Comparison of ENCODE assay signal across 12 cellular contexts in the genomic region with DNA sequence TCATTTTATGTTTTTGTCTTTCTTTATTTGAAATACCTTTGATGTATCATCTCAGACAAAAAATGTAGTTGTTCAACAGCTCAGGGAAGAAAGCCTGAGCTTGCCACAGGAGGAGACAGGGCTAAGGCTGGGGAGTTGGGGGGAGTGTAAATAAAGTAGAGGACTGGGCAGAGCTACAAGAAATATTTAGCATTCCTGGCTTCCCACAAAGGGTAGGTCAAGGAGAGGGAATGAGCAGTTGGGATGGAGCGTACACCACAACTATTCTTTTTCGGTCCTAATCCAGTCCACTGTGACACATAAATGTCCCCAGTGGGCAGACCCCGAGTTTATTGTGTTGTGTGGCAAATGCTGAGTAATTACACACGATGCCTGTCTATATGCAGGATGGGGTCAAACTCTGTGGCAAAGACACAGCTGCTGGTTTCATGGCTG.
DNase-seq lines count a peak whose midpoint lies in the region; ATAC-seq and TF ChIP-seq lines count a peak whose summit lies in the region.
"Had no signal": no experiment of that assay in that cellular context is flagged by ENCODE, and none has a peak within 500 bp of the region (broad histone marks: within the 10 kb centered on the region; RNA-seq: fewer than 3 reads in every experiment).

No MANE protein-coding gene starts in this region.

- peak overlapping the region; percentile 66 to 83 (median 70) for H3K27ac ChIP-seq in esophagus muscularis mucosa (replicated peaks in 1 of 4)

- peak; percentile 48 for ATAC-seq in omental fat pad (ENCODE audit: low FRiP score)
- no peak for ATAC-seq in effector memory CD8-positive, alpha-beta T cell (replicated peaks)
- ATAC-seq: activated CD4-positive, CD25-positive, alpha-beta regulatory T cell treated with anti-CD3 and anti-CD28 coated beads, Interleukin-2, amount 50 U/mL, for 24 hours had no signal

- no peaks in the 10 kb centered on the region for H3K27me3 ChIP-seq in esophagus muscularis mucosa

- peak; percentile 99 for DNase-seq in AG10803 (ENCODE audit: low read depth)
- peak; percentile 32 for DNase-seq in NB4 (ENCODE audit: low read depth)
- no peak for DNase-seq in esophagus muscularis mucosa (ENCODE audit: extremely low spot score)
- no peak for DNase-seq in omental fat pad (ENCODE audit: low spot score)
- no peak for DNase-seq in NCI-H526 (lab: John Stamatoyannopoulos, UW)
- no peak for DNase-seq in effector memory CD8-positive, alpha-beta T cell
- DNase-seq in NCI-H524 treated with DMSO at 0.1 percent for 48 hours (lab: John Stamatoyannopoulos, UW) = no peak
- DNase-seq in activated T-helper 1 cell treated with anti-CD3 and anti-CD28 coated beads, Interleukin-12 subunit alpha, Interleukin-12 subunit beta, Interleukin-2, Interleukin-4 antibody, amounts not matched to agents 30 ng/mL and 10 ng/mL and 1 ng/mL, durations not matched to agents 14 hours and 24 hours and 36 hours (ENCODE audit: low spot score) = no peak
- DNase-seq: DMS79; NCI-H187 treated with DMSO at 0.1 percent for 48 hours; stimulated activated CD4-positive, alpha-beta T cell treated with anti-CD3 and anti-CD28 coated beads, Interleukin-4, amount 100 ng/mL, for 24 hours had no signal

- peaks cover 8 to 12% of the 10 kb centered on the region in 2 donors for H3K4me1 Mint-ChIP-seq in effector memory CD8-positive, alpha-beta T cell (ENCODE audit: low read depth in 2 of 2)
- no peaks in the 10 kb centered on the region for H3K4me1 Mint-ChIP-seq in activated T-helper 1 cell treated with anti-CD3 and anti-CD28 coated beads, Interleukin-12 subunit alpha, Interleukin-12 subunit beta, Interleukin-2, Interleukin-4 antibody, amounts not matched to agents 30 ng/mL and 10 ng/mL and 1 ng/mL, durations not matched to agents 14 hours and 24 hours and 36 hours (ENCODE audit: low read depth)

- no peak overlapping the region for H3K4me3 Mint-ChIP-seq in effector memory CD8-positive, alpha-beta T cell
- no peak overlapping the region for H3K4me3 Mint-ChIP-seq in activated T-helper 1 cell treated with anti-CD3 and anti-CD28 coated beads, Interleukin-12 subunit alpha, Interleukin-12 subunit beta, Interleukin-2, Interleukin-4 antibody, amounts not matched to agents 30 ng/mL and 10 ng/mL and 1 ng/mL, durations not matched to agents 14 hours and 24 hours and 36 hours

- TF ChIP-seq EP300 in esophagus muscularis mucosa (IDR thresholded peaks at IDR 0.05) = no peak

- no peak for TF ChIP-seq POLR2A in NB4 (IDR thresholded peaks at IDR 0.05; ENCODE audit: extremely low read depth, insufficient read length)
- TF ChIP-seq POLR2A in esophagus muscularis mucosa (IDR thresholded peaks at IDR 0.05; ENCODE audit: low read depth) = no peak

- H3K27ac Mint-ChIP-seq in effector memory CD8-positive, alpha-beta T cell = peak overlapping the region in 1 of 2 donors; percentile 65
- H3K27ac Mint-ChIP-seq in activated T-helper 1 cell treated with anti-CD3 and anti-CD28 coated beads, Interleukin-12 subunit alpha, Interleukin-12 subunit beta, Interleukin-2, Interleukin-4 antibody, amounts not matched to agents 30 ng/mL and 10 ng/mL and 1 ng/mL, durations not matched to agents 14 hours and 24 hours and 36 hours = no peak overlapping the region

- H3K4me1 ChIP-seq in esophagus muscularis mucosa = peaks cover 7 to 69% (median 63%) of the 10 kb centered on the region in 4 donors

- 46% methylated on average over 4 of the region's 4 CpGs for WGBS in esophagus muscularis mucosa

- H3K36me3 Mint-ChIP-seq in effector memory CD8-positive, alpha-beta T cell (ENCODE audit: insufficient read depth) = peaks cover 3% of the 10 kb centered on the region
- no peaks in the 10 kb centered on the region for H3K36me3 Mint-ChIP-seq in activated T-helper 1 cell treated with anti-CD3 and anti-CD28 coated beads, Interleukin-12 subunit alpha, Interleukin-12 subunit beta, Interleukin-2, Interleukin-4 antibody, amounts not matched to agents 30 ng/mL and 10 ng/mL and 1 ng/mL, durations not matched to agents 14 hours and 24 hours and 36 hours (ENCODE audit: low read depth)

- TF ChIP-seq CTCF in AG10803 (conservative IDR thresholded peaks at IDR 0.05; ENCODE audit: low read length) (0 out of 2 replicates have a peak, but pooled peaks have one; percentile 9), NB4 (IDR thresholded peaks at IDR 0.05; ENCODE audit: low read depth, low read length) (no peak), esophagus muscularis mucosa (IDR thresholded peaks at IDR 0.05) (no peak), omental fat pad (IDR thresholded peaks at IDR 0.05) (no peak)

- H3K4me3 ChIP-seq in AG10803 (ENCODE audit: low read length) = no peak overlapping the region
- H3K4me3 ChIP-seq in NB4 (ENCODE audit: low read depth, low read length) = no peak overlapping the region
- H3K4me3 ChIP-seq in esophagus muscularis mucosa = no peak overlapping the region

- no peaks in the 10 kb centered on the region for H3K9me3 Mint-ChIP-seq in effector memory CD8-positive, alpha-beta T cell
- peaks cover 5% of the 10 kb centered on the region for H3K9me3 Mint-ChIP-seq in activated T-helper 1 cell treated with anti-CD3 and anti-CD28 coated beads, Interleukin-12 subunit alpha, Interleukin-12 subunit beta, Interleukin-2, Interleukin-4 antibody, amounts not matched to agents 30 ng/mL and 10 ng/mL and 1 ng/mL, durations not matched to agents 14 hours and 24 hours and 36 hours

- intact Hi-C loops in esophagus muscularis mucosa (cut with DNase I) = no loop called here
- intact Hi-C loops in activated T-helper 1 cell treated with anti-CD3 and anti-CD28 coated beads, Interleukin-12 subunit alpha, Interleukin-12 subunit beta, Interleukin-2, Interleukin-4 antibody, amounts not matched to agents 30 ng/mL and 10 ng/mL and 1 ng/mL, durations not matched to agents 14 hours and 24 hours and 36 hours (cut with micrococcal nuclease) = no loop called here

- no peaks in the 10 kb centered on the region for H3K27me3 Mint-ChIP-seq in effector memory CD8-positive, alpha-beta T cell
- H3K27me3 Mint-ChIP-seq in activated T-helper 1 cell treated with anti-CD3 and anti-CD28 coated beads, Interleukin-12 subunit alpha, Interleukin-12 subunit beta, Interleukin-2, Interleukin-4 antibody, amounts not matched to agents 30 ng/mL and 10 ng/mL and 1 ng/mL, durations not matched to agents 14 hours and 24 hours and 36 hours (ENCODE audit: insufficient read depth) = peaks cover 2% of the 10 kb centered on the region

- no peaks in the 10 kb centered on the region for H3K36me3 ChIP-seq in esophagus muscularis mucosa

- no peaks in the 10 kb centered on the region for H3K9me3 ChIP-seq in esophagus muscularis mucosa

Comparison
In these comparisons a context has a peak if more than half of its experiments do, and no peak if none do; other contexts are left out.
1. DNase-seq: peak in AG10803 (single experiment) and NB4 (single experiment); none in esophagus muscularis mucosa (single experiment), omental fat pad (single experiment), NCI-H526 (0 of 2), effector memory CD8-positive, alpha-beta T cell (0 of 3), NCI-H524 treated with DMSO at 0.1 percent for 48 hours (single experiment) and activated T-helper 1 cell treated with anti-CD3 and anti-CD28 coated beads, Interleukin-12 subunit alpha, Interleukin-12 subunit beta, Interleukin-2, Interleukin-4 antibody, amounts not matched to agents 30 ng/mL and 10 ng/mL and 1 ng/mL, durations not matched to agents 14 hours and 24 hours and 36 hours (single experiment).